1 cellular context compared by ENCODE assay signal in the genomic region with DNA sequence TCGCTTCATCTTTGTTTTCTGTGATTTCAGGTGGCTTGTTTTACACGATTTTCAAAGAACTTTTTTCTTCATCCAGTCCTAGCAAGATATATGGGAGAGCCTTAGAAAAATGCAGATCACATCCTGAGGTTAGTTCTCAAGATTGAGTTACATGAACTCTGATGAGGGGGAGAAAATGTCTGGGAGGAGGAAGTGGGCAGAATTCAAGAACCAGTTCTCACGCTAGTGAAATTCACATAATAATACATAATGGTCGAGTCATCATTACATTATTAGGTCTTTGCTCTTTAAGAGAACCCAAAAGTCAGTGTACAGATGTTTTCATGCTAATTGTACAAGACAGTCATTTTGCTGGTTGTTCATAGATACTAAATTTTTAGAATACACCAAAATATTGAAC.
TF ChIP-seq lines count a peak whose summit lies in the region.

No MANE protein-coding gene starts in this region.

TF ChIP-seq in WTC11, 78 proteins besides CTCF, POLR2A, EP300 and RAD21 (continued from another document):
- TF ChIP-seq FOXJ3 (CRISPR knock-in tag; IDR thresholded peaks at IDR 0.05; ENCODE audit: borderline replicate concordance), result no peak
- TF ChIP-seq SMAD4 (CRISPR knock-in tag; IDR thresholded peaks at IDR 0.05), result no peak
- no peak for TF ChIP-seq ZNF416 (CRISPR knock-in tag; IDR thresholded peaks at IDR 0.05)
- no peak for TF ChIP-seq ZNF219 (CRISPR knock-in tag; IDR thresholded peaks at IDR 0.05; ENCODE audit: borderline replicate concordance)
- TF ChIP-seq, protein P1, sequence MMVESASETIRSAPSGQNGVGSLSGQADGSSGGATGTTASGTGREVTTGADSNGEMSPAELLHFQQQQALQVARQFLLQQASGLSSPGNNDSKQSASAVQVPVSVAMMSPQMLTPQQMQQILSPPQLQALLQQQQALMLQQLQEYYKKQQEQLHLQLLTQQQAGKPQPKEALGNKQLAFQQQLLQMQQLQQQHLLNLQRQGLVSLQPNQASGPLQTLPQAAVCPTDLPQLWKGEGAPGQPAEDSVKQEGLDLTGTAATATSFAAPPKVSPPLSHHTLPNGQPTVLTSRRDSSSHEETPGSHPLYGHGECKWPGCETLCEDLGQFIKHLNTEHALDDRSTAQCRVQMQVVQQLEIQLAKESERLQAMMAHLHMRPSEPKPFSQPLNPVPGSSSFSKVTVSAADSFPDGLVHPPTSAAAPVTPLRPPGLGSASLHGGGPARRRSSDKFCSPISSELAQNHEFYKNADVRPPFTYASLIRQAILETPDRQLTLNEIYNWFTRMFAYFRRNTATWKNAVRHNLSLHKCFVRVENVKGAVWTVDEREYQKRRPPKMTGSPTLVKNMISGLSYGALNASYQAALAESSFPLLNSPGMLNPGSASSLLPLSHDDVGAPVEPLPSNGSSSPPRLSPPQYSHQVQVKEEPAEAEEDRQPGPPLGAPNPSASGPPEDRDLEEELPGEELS (CRISPR knock-in tag; IDR thresholded peaks at IDR 0.05), result no peak
- TF ChIP-seq, protein P2, sequence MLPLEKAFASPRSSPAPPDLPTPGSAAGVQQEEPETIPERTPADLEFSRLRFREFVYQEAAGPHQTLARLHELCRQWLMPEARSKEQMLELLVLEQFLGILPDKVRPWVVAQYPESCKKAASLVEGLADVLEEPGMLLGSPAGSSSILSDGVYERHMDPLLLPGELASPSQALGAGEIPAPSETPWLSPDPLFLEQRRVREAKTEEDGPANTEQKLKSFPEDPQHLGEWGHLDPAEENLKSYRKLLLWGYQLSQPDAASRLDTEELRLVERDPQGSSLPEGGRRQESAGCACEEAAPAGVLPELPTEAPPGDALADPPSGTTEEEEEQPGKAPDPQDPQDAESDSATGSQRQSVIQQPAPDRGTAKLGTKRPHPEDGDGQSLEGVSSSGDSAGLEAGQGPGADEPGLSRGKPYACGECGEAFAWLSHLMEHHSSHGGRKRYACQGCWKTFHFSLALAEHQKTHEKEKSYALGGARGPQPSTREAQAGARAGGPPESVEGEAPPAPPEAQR (CRISPR knock-in tag; IDR thresholded peaks at IDR 0.05), result no peak
- TF ChIP-seq SOX15 (CRISPR knock-in tag; IDR thresholded peaks at IDR 0.05), result no peak
- TF ChIP-seq ZBTB21 (CRISPR knock-in tag; IDR thresholded peaks at IDR 0.05; ENCODE audit: borderline replicate concordance), result no peak
- TF ChIP-seq MXD4 (CRISPR knock-in tag; IDR thresholded peaks at IDR 0.05; ENCODE audit: borderline replicate concordance), result no peak
- no peak for TF ChIP-seq JUN (CRISPR knock-in tag; IDR thresholded peaks at IDR 0.05)
